In the genomic region with DNA sequence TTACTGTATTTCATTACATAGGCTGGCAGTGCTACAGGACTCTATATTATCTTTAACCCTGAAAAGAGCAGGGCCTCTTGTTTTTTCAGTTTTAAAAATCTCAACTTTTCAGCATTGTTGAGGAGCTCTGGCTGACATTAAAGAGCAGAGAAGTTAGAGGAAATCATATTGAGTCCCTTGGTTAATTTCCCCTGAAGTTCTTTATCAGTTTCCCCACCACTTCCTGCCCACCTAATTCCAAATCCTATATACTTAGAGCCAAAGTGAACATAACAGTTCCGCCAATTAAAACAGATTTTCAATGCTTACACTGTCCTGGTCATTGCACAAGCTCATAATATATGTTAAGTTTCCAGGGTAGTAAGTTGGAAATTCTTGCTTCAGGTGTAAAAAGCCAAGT, we compare ENCODE assay signal across 23 cellular contexts.
"Had no signal": no experiment of that assay in that cellular context is flagged by ENCODE, and none has a peak within 500 bp of the region (broad histone marks: within the 10 kb centered on the region; RNA-seq: fewer than 3 reads in every experiment).

No MANE protein-coding gene starts in this region.

- H3K4me3 ChIP-seq: cardiac muscle cell, MG63 had no signal

- ATAC-seq: activated T-cell treated with anti-CD3 and anti-CD28 coated beads, Interleukin-2, amount 50 U/mL, for 4 hours; PC-3 had no signal

- H3K27me3 ChIP-seq: brain microvascular endothelial cell, cardiac muscle cell, MG63 had no signal

- DNase-seq: activated B cell treated with CpG ODN at 0.5 μM for 24 hours; activated CD4-positive, alpha-beta T cell treated with anti-CD3 and anti-CD28 coated beads for 1 hour; activated CD4-positive, alpha-beta T cell treated with anti-CD3 and anti-CD28 coated beads, Interleukin-2, amount 50 U/mL, for 4 hours; activated CD8-positive, alpha-beta memory T cell treated with anti-CD3 and anti-CD28 coated beads, Interleukin-2, amount 50 U/mL, for 4 hours; activated gamma-delta T cell treated with Interleukin-2 at 50 U/mL for 16 hours; activated naive CD4-positive, alpha-beta T cell treated with anti-CD3 and anti-CD28 coated beads, Interleukin-2, amount 10 ng/mL, durations not matched to agents 7 days and 5 days; activated naive CD8-positive, alpha-beta T cell treated with anti-CD3 and anti-CD28 coated beads for 36 hours; activated T-cell treated with anti-CD3 and anti-CD28 coated beads, Interleukin-2, amount 50 U/mL, for 4 hours; brain microvascular endothelial cell; MG63; MV-4-11; NCI-H1092 treated with DMSO at 0.1 percent for 48 hours; NCI-H1417 treated with DMSO at 0.1 percent for 48 hours; NCI-H1694; NCI-H2029 treated with DMSO at 0.1 percent for 48 hours; NCI-H446; NCI-H524; PC-3; SHP77 treated with DMSO at 0.1 percent for 48 hours; T1000 had no signal

- H3K9ac ChIP-seq: KMS-11 had no signal

- H3K27ac Mint-ChIP-seq: activated B cell treated with CpG ODN at 0.5 μM for 24 hours; activated naive CD4-positive, alpha-beta T cell treated with anti-CD3 and anti-CD28 coated beads, Interleukin-2, amount 10 ng/mL, durations not matched to agents 7 days and 5 days had no signal

- H3K4me2 ChIP-seq: KMS-11 had no signal

- H3K27ac ChIP-seq: brain microvascular endothelial cell, cardiac muscle cell, KMS-11 had no signal

- H3K27me3 Mint-ChIP-seq: activated B cell treated with CpG ODN at 0.5 μM for 24 hours; activated naive CD4-positive, alpha-beta T cell treated with anti-CD3 and anti-CD28 coated beads, Interleukin-2, amount 10 ng/mL, durations not matched to agents 7 days and 5 days; activated naive CD8-positive, alpha-beta T cell treated with anti-CD3 and anti-CD28 coated beads for 36 hours had no signal

- H3K9me3 Mint-ChIP-seq: activated B cell treated with CpG ODN at 0.5 μM for 24 hours; activated naive CD8-positive, alpha-beta T cell treated with anti-CD3 and anti-CD28 coated beads for 36 hours; activated T-cell treated with anti-CD3 and anti-CD28 coated beads, Interleukin-2, amount 50 U/mL, for 4 hours; activated T-helper 2 cell treated with anti-CD3 and anti-CD28 coated beads, Interferon-gamma antibody, Interleukin-2, Interleukin-4, amounts not matched to agents 10 μg/mL and 5 μg/mL and 100 μg/mL, durations not matched to agents 14 hours and 24 hours and 36 hours had no signal

- H3K36me3 ChIP-seq: brain microvascular endothelial cell, cardiac muscle cell had no signal

- H3K4me3 Mint-ChIP-seq: activated B cell treated with CpG ODN at 0.5 μM for 24 hours; activated naive CD4-positive, alpha-beta T cell treated with anti-CD3 and anti-CD28 coated beads, Interleukin-2, amount 10 ng/mL, durations not matched to agents 7 days and 5 days; activated naive CD8-positive, alpha-beta T cell treated with anti-CD3 and anti-CD28 coated beads for 36 hours; activated T-cell treated with anti-CD3 and anti-CD28 coated beads, Interleukin-2, amount 50 U/mL, for 4 hours had no signal

- H3K9me3 ChIP-seq: MG63 had no signal
